ENCODE assay signal across 32 cellular contexts in genomic region chr1:246479061-246479460, GRCh38.
"Had no signal": no experiment of that assay in that cellular context is flagged by ENCODE, and none has a peak within 500 bp of the region (broad histone marks: within the 10 kb centered on the region; RNA-seq: fewer than 3 reads in every experiment).

No MANE protein-coding gene starts in this region.

- H3K4me3 ChIP-seq: adrenal gland, body of pancreas, breast epithelium had no signal

- H3K9me3 ChIP-seq: adrenal gland, body of pancreas, breast epithelium had no signal

- ATAC-seq: activated CD8-positive, alpha-beta T cell treated with anti-CD3 and anti-CD28 coated beads for 36 hours; activated naive CD4-positive, alpha-beta T cell treated with anti-CD3 and anti-CD28 coated beads, Interleukin-2, amount 50 U/mL, for 72 hours; activated T-cell treated with anti-CD3 and anti-CD28 coated beads, Interleukin-2, amount 50 U/mL, for 4 hours; activated T-cell treated with anti-CD3 and anti-CD28 coated beads, Interleukin-2, amount 50 U/mL, for 72 hours; activated T-helper 17 cell treated with anti-CD3 and anti-CD28 coated beads, Interleukin-2, amount 50 U/mL, for 72 hours; body of pancreas had no signal

- H3K27me3 ChIP-seq: adrenal gland, body of pancreas, brain microvascular endothelial cell, breast epithelium had no signal

- DNase-seq: activated B cell treated with CpG ODN at 0.5 μM for 24 hours; activated CD4-positive, alpha-beta memory T cell treated with anti-CD3 and anti-CD28 coated beads for 36 hours; activated CD4-positive, alpha-beta T cell treated with anti-CD3 and anti-CD28 coated beads for 4 hours; activated CD4-positive, alpha-beta T cell treated with anti-CD3 and anti-CD28 coated beads, Interleukin-2, amount 10 ng/mL, durations not matched to agents 24 days and 14 days; activated CD4-positive, alpha-beta T cell treated with anti-CD3 and anti-CD28 coated beads, Interleukin-2, amount 50 U/mL, for 1 hour; activated CD4-positive, alpha-beta T cell treated with anti-CD3 and anti-CD28 coated beads, Interleukin-2, amount 50 U/mL, for 4 hours; activated CD4-positive, CD25-positive, alpha-beta regulatory T cell treated with anti-CD3 and anti-CD28 coated beads, Interleukin-2, amount 50 U/mL, for 72 hours; activated CD8-positive, alpha-beta memory T cell treated with anti-CD3 and anti-CD28 coated beads, Interleukin-2, amount 50 U/mL, for 4 hours; activated CD8-positive, alpha-beta T cell treated with anti-CD3 and anti-CD28 coated beads for 36 hours; activated effector memory CD4-positive, alpha-beta T cell treated with anti-CD3 and anti-CD28 coated beads, Interleukin-2, amount 50 U/mL, for 16 hours; activated gamma-delta T cell treated with Interleukin-2 at 50 U/mL for 16 hours; activated naive CD4-positive, alpha-beta T cell; activated naive CD4-positive, alpha-beta T cell treated with anti-CD3 and anti-CD28 coated beads for 36 hours; activated naive CD4-positive, alpha-beta T cell treated with anti-CD3 and anti-CD28 coated beads, Interleukin-2, amount 50 U/mL, for 16 hours; activated naive CD8-positive, alpha-beta T cell treated with anti-CD3 and anti-CD28 coated beads for 36 hours; activated T-cell treated with anti-CD3 and anti-CD28 coated beads for 4 hours; activated T-cell treated with anti-CD3 and anti-CD28 coated beads, Interleukin-2, amount 50 U/mL, for 1 hour; activated T-cell treated with anti-CD3 and anti-CD28 coated beads, Interleukin-2, amount 50 U/mL, for 4 hours; activated T-cell treated with anti-CD3 and anti-CD28 coated beads, Interleukin-2, amount 50 U/mL, for 72 hours; adrenal gland; amniotic stem cell; aorta; body of pancreas; brain microvascular endothelial cell; central memory CD4-positive, alpha-beta T cell; T-helper 1 cell; T-helper 2 cell; T-helper 9 cell had no signal

- H3K36me3 ChIP-seq: adrenal gland, brain microvascular endothelial cell, breast epithelium had no signal

- H3K4me1 ChIP-seq: breast epithelium had no signal

- H3K27ac ChIP-seq: adrenal gland, body of pancreas, brain microvascular endothelial cell, breast epithelium, VCaP had no signal
